Comparison of ENCODE assay signal across 1 cellular context in the genomic region with DNA sequence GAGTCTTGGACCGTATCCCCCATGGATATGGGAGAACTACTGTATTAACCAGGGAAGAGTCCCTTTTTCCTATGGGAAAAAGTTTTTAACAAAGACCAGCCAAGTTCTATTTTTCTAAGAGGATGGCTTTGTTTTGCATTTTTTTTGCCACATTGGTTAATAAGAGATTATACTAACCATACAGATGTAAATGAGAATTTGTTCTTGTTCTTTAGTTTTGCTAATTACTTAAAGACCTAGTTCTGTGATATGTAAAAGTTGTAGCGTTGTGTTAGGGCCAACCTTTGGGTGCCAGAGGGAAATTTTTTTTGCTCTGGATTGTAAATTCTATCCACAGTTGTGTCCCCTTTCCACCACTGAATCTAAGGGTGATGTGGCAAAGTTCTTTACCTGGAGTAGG.
TF ChIP-seq lines count a peak whose summit lies in the region.

No MANE protein-coding gene starts in this region.

TF ChIP-seq in GM12878, 131 proteins besides CTCF, POLR2A, EP300 and RAD21:
- no peak for TF ChIP-seq JUNB (IDR thresholded peaks at IDR 0.05)
- TF ChIP-seq POU2F2 (IDR thresholded peaks at IDR 0.05; ENCODE audit: borderline replicate concordance, low read depth, low read length), result no peak
- TF ChIP-seq SMAD5 (IDR thresholded peaks at IDR 0.05; ENCODE audit: low read depth), result no peak
- no peak for TF ChIP-seq ZBTB11 (CRISPR knock-in tag; IDR thresholded peaks at IDR 0.05)
- TF ChIP-seq NFIC (IDR thresholded peaks at IDR 0.05; ENCODE audit: low read depth, low read length), result no peak
- TF ChIP-seq FOXK2 (IDR thresholded peaks at IDR 0.05), result no peak
- no peak for TF ChIP-seq NR2C2 (IDR thresholded peaks at IDR 0.05; ENCODE audit: borderline replicate concordance, control insufficient read depth, insufficient read length, low read depth)
- no peak for TF ChIP-seq GATAD2B (conservative IDR thresholded peaks at IDR 0.05; ENCODE audit: low read depth)
- TF ChIP-seq RELA (IDR thresholded peaks at IDR 0.05; ENCODE audit: borderline replicate concordance, partially characterized antibody), result no peak
